Comparison of ENCODE assay signal across 15 cellular contexts in the genomic region with DNA sequence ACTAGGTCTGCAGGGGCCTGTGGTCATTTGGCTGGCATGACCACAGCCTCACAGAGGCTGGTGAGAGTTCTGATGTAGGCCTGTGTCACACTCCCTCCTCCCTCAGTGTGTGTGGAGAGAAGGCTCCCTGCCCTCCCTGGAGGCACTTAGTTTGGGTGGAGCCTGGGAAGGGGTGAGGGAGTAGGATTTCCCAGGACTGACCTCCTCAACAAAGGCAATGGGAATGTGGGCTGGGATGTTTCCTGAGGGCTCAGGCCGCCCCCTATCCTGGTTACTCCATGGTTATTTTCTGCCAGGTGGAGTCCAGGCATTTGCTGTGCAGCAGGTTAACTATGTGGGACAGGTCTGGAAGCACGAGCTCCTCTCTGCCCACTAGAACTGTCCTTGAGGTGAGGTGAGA. TPM values are rescaled to one million over a fixed set of nuclear protein-coding genes. Genes with fewer than 3 reads are reported as not detected.
DNase-seq lines count a peak whose midpoint lies in the region; ATAC-seq and TF ChIP-seq lines count a peak whose summit lies in the region.
"Had no signal": no experiment of that assay in that cellular context is flagged by ENCODE, and none has a peak within 500 bp of the region (broad histone marks: within the 10 kb centered on the region; RNA-seq: fewer than 3 reads in every experiment).

No MANE protein-coding gene starts in this region.

- peak overlapping the region; percentile 55 for H3K27ac Mint-ChIP-seq in MCF 10A (ENCODE audit: low read depth, unreplicated experiment)
- H3K27ac Mint-ChIP-seq in activated B cell treated with CpG ODN at 0.5 μM for 24 hours, result peak overlapping the region; percentile 7
- H3K27ac Mint-ChIP-seq in endodermal cell, result no peak overlapping the region
- H3K27ac Mint-ChIP-seq in stimulated activated effector memory CD8-positive, alpha-beta T cell treated with anti-CD3 and anti-CD28 coated beads, Interleukin-12 subunit alpha, Interleukin-12 subunit beta, amount 100 ng/mL, for 72 hours, result peak overlapping the region; percentile 93

- WGBS in endodermal cell (ENCODE audit: insufficient coverage in 1 of 2, insufficient read length in 1 of 2), 2 experiments, result 82 to 83% methylated on average over 2 of the region's 2 CpGs

- no peak for TF ChIP-seq CTCF in MCF 10A (IDR thresholded peaks at IDR 0.05; ENCODE audit: unreplicated experiment)
- TF ChIP-seq CTCF in breast epithelium (IDR thresholded peaks at IDR 0.05), result no peak
- no peak for TF ChIP-seq CTCF in activated B cell treated with CpG ODN at 0.5 μM for 24 hours (IDR thresholded peaks at IDR 0.05)
- TF ChIP-seq CTCF in endodermal cell (conservative IDR thresholded peaks at IDR 0.05), result no peak

- no peaks in the 10 kb centered on the region for H3K27me3 Mint-ChIP-seq in MCF 10A (ENCODE audit: insufficient read depth, unreplicated experiment)
- H3K27me3 Mint-ChIP-seq in activated B cell treated with CpG ODN at 0.5 μM for 24 hours, result no peaks in the 10 kb centered on the region
- H3K27me3 Mint-ChIP-seq in endodermal cell (ENCODE audit: insufficient read depth), result no peaks in the 10 kb centered on the region

- H3K4me1 ChIP-seq in breast epithelium, result no peaks in the 10 kb centered on the region
- H3K4me1 ChIP-seq in endodermal cell (ENCODE audit: control insufficient read depth, insufficient read depth, low read length), result no peaks in the 10 kb centered on the region
- H3K4me1 ChIP-seq: parathyroid adenoma had no signal

- H3K4me3 ChIP-seq in breast epithelium (no peak overlapping the region), endodermal cell (ENCODE audit: low read length) (no peak overlapping the region)

- no peak overlapping the region for H3K9ac ChIP-seq in endodermal cell (ENCODE audit: extremely low read depth, low read length, poor library complexity, severe bottlenecking)
- H3K9ac ChIP-seq: parathyroid adenoma had no signal

- intact Hi-C loops in MCF 10A (cut with micrococcal nuclease), result loop anchor here (10.0 kb wide), 1 partner anchor 1064 kb away; the partner anchor contains the start of genes CISH and MAPKAPK3
- intact Hi-C loops in breast epithelium (cut with DNase I; ENCODE audit: low total_unique reads), result no loop called here
- intact Hi-C loops in activated B cell treated with CpG ODN at 0.5 μM for 24 hours (cut with micrococcal nuclease), result no loop called here

- CTCF ChIA-PET in MCF 10A (lab: Yijun Ruan, JAX) (interaction anchor here (0.7 to 7.0 kb wide), 2 partner anchors 111 to 177 kb away, joined by 4 to 111 read pairs; partner anchors contain the start of gene DCAF1), activated B cell treated with CpG ODN at 0.5 μM for 24 hours (lab: Charles Lee) (interaction anchor here (4.3 kb wide), 1 partner anchor 8 kb away, joined by 78 read pairs; the partner anchor contains the start of gene TEX264)

- no peak overlapping the region for H3K27ac ChIP-seq in breast epithelium
- no peak overlapping the region for H3K27ac ChIP-seq in endodermal cell (ENCODE audit: low read depth, low read length)
- H3K27ac ChIP-seq: foreskin keratinocyte, parathyroid adenoma had no signal

- POLR2A ChIA-PET in MCF 10A (lab: Yijun Ruan, JAX), result no interaction called here
- POLR2A ChIA-PET in activated B cell treated with CpG ODN at 0.5 μM for 24 hours (lab: Charles Lee), result no interaction called here

- DNase-seq in MCF 10A (ENCODE audit: unreplicated experiment) (no peak), breast epithelium (ENCODE audit: low spot score in 2 of 2) (no peak), activated B cell treated with CpG ODN at 0.5 μM for 24 hours (no peak), endodermal cell (peak; percentile 55), globus pallidus (ENCODE audit: low spot score) (no peak), NCI-H187 treated with DMSO at 0.1 percent for 48 hours (lab: John Stamatoyannopoulos, UW) (no peak)
- DNase-seq in stimulated activated effector memory CD8-positive, alpha-beta T cell treated with anti-CD3 and anti-CD28 coated beads, Interleukin-12 subunit alpha, Interleukin-12 subunit beta, amount 100 ng/mL, for 72 hours (ENCODE audit: low spot score in 2 of 2), result no peak
- DNase-seq: Calu3, foreskin keratinocyte, MM.1S, NCI-H187, NCI-H446 had no signal

- H3K4me3 Mint-ChIP-seq in MCF 10A (ENCODE audit: unreplicated experiment) (no peak overlapping the region), activated B cell treated with CpG ODN at 0.5 μM for 24 hours (no peak overlapping the region), endodermal cell (no peak overlapping the region)
- H3K4me3 Mint-ChIP-seq in stimulated activated effector memory CD8-positive, alpha-beta T cell treated with anti-CD3 and anti-CD28 coated beads, Interleukin-12 subunit alpha, Interleukin-12 subunit beta, amount 100 ng/mL, for 72 hours, result peak overlapping the region; percentile 42

- H3K36me3 ChIP-seq in breast epithelium (no peaks in the 10 kb centered on the region), endodermal cell (ENCODE audit: control insufficient read depth, insufficient read depth, low read length) (peaks cover 8% of the 10 kb centered on the region)

- H3K4me1 Mint-ChIP-seq in MCF 10A (ENCODE audit: insufficient read depth, unreplicated experiment) (peaks cover 48% of the 10 kb centered on the region), activated B cell treated with CpG ODN at 0.5 μM for 24 hours (peaks cover 80% of the 10 kb centered on the region), endodermal cell (peaks cover 11% of the 10 kb centered on the region)
- H3K4me1 Mint-ChIP-seq in stimulated activated effector memory CD8-positive, alpha-beta T cell treated with anti-CD3 and anti-CD28 coated beads, Interleukin-12 subunit alpha, Interleukin-12 subunit beta, amount 100 ng/mL, for 72 hours, result peaks cover 91% of the 10 kb centered on the region

- H3K36me3 Mint-ChIP-seq in MCF 10A (ENCODE audit: insufficient read depth, unreplicated experiment), result peaks cover 28% of the 10 kb centered on the region
- H3K36me3 Mint-ChIP-seq in activated B cell treated with CpG ODN at 0.5 μM for 24 hours (ENCODE audit: low read depth), result peaks cover 35% of the 10 kb centered on the region
- H3K36me3 Mint-ChIP-seq in endodermal cell (ENCODE audit: low read depth), result peaks cover 9% of the 10 kb centered on the region
- peaks cover 25% of the 10 kb centered on the region for H3K36me3 Mint-ChIP-seq in stimulated activated effector memory CD8-positive, alpha-beta T cell treated with anti-CD3 and anti-CD28 coated beads, Interleukin-12 subunit alpha, Interleukin-12 subunit beta, amount 100 ng/mL, for 72 hours

- H3K9me3 ChIP-seq in breast epithelium (no peaks in the 10 kb centered on the region), endodermal cell (ENCODE audit: control insufficient read depth, low read length) (no peaks in the 10 kb centered on the region)

- H3K9me3 Mint-ChIP-seq in MCF 10A (ENCODE audit: unreplicated experiment) (no peaks in the 10 kb centered on the region), activated B cell treated with CpG ODN at 0.5 μM for 24 hours (no peaks in the 10 kb centered on the region), endodermal cell (no peaks in the 10 kb centered on the region)
- no peaks in the 10 kb centered on the region for H3K9me3 Mint-ChIP-seq in stimulated activated effector memory CD8-positive, alpha-beta T cell treated with anti-CD3 and anti-CD28 coated beads, Interleukin-12 subunit alpha, Interleukin-12 subunit beta, amount 100 ng/mL, for 72 hours

- no peak for TF ChIP-seq POLR2A in breast epithelium (IDR thresholded peaks at IDR 0.05)

- ATAC-seq in activated B cell treated with CpG ODN at 0.5 μM for 24 hours (ENCODE audit: low read depth) (no peak), HG03095 (IDR thresholded peaks at IDR 0.05; ENCODE audit: unreplicated experiment) (no peak)
- ATAC-seq in stimulated activated effector memory CD8-positive, alpha-beta T cell treated with anti-CD3 and anti-CD28 coated beads, Interleukin-12 subunit alpha, Interleukin-12 subunit beta, amount 100 ng/mL, for 72 hours, result no peak
- ATAC-seq: foreskin keratinocyte, left lobe of liver had no signal

- no TSS peak for BruUV-seq in MCF 10A (replicated peaks; lab: Mats Ljungman, UMichigan)

- H3K27me3 ChIP-seq in breast epithelium (no peaks in the 10 kb centered on the region), endodermal cell (ENCODE audit: control insufficient read depth, insufficient read depth, low read length, poor library complexity, severe bottlenecking) (no peaks in the 10 kb centered on the region)
- H3K27me3 ChIP-seq: foreskin keratinocyte had no signal

RNA-seq across cellular contexts. Expression of gene TEX264, which starts 7.6 kb away (rescaled TPM):
- total RNA-seq in MCF 10A (2022) (41.3 and 46.4 TPM in 2 replicates), breast epithelium (10 to 100 TPM; 55.7 to 94.3 (median 80.5) TPM), activated B cell treated with CpG ODN at 0.5 μM for 24 hours (24.1 and 24.4 TPM in 2 replicates), endodermal cell (10 to 100 TPM; 21.1 to 24.9 TPM)
- 17.6 TPM for polyA plus RNA-seq in endodermal cell (2013, experiment 1 of 2)
- polyA plus RNA-seq in endodermal cell (2013, experiment 2 of 2), result 12.9 TPM

RNA-seq across cellular contexts. Expression of gene GRM2, which starts 28.2 kb away (rescaled TPM):
- total RNA-seq in MCF 10A (2022) (0.23 and 0.44 TPM in 2 replicates), breast epithelium (1 to 10 TPM in 1 of 3 donors, not detected in 2; 1.3 TPM), activated B cell treated with CpG ODN at 0.5 μM for 24 hours (0.58 and 1.4 TPM in 2 replicates), endodermal cell (1 to 10 TPM; 3.9 to 7.4 TPM)
- 6.0 TPM for polyA plus RNA-seq in endodermal cell (2013, experiment 1 of 2)
- polyA plus RNA-seq in endodermal cell (2013, experiment 2 of 2), result 4.7 TPM
- total RNA-seq: foreskin keratinocyte had no signal
